ENCODE assay signal across 8 cellular contexts in the genomic region with DNA sequence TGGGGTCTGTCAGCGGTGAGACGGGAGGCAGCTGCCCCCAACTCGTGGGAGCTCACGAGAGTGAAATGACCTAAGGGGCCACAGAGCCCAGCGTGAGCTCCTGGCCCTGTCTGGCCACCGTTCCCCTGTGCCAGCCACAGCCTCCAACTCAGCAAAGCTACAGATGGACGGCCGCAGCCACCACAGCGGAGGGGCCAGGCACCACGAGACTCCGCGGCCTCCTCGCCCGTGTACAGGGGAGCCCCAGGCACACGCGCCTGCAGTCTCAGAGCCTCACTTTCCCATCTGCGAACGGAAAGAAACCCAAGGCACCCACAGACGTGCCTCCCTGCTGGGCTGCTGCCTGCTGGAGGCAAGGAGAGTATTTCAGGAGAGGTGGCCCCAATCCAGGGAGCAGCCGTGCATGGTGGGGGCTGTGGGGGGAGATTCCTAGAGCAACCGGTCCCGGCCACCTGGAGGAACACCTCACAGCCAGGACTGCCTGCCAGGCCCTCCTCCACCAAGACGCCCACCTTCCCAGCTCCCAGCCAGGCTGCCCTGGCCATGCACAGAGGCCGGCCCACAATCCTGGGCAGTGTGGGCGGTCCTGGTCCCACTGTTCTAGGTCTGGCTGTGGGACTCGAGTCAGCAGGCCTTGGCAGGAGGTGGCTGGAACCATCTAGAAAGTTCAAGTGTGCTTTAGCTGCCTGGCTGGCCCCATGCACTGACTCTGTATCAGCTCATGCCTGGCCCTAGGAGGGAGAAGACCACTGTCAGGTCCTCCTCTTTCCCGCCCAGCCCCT. TPM values are rescaled to one million over a fixed set of nuclear protein-coding genes. Genes with fewer than 3 reads are reported as not detected.
DNase-seq lines count a peak whose midpoint lies in the region; ATAC-seq and TF ChIP-seq lines count a peak whose summit lies in the region.

No MANE protein-coding gene starts in this region.

- POLR2A ChIA-PET in A673 (lab: Charles Lee; ENCODE audit: low non-redundant PET): interaction anchor here (0.6 kb wide), 1 partner anchor 105 kb away, joined by 3 read pairs; no protein-coding TSS in a partner anchor

- H3K27ac Mint-ChIP-seq in dendritic cell treated with granulocyte-macrophage colony-stimulating factor and Interleukin-4, amounts not matched to agents 40 ng/mL and 50 ng/mL, for 4 days: peak overlapping the region; percentile 79

- H3K4me3 ChIP-seq in A673 (ENCODE audit: low read depth, low read length, poor library complexity, severe bottlenecking) (peak overlapping the region; percentile 98), mononuclear cell (ENCODE audit: low read length) (peak overlapping the region; percentile 91)

- no TSS peak for BruUV-seq in A673 (replicated peaks; lab: Mats Ljungman, UMichigan)

- TF ChIP-seq EP300 in Ishikawa (IDR thresholded peaks at IDR 0.05; ENCODE audit: borderline replicate concordance): peak; percentile 45; the same call in 1 of the 2 replicates

- H3K9me3 Mint-ChIP-seq in dendritic cell treated with granulocyte-macrophage colony-stimulating factor and Interleukin-4, amounts not matched to agents 40 ng/mL and 50 ng/mL, for 4 days: no peaks in the 10 kb centered on the region

- H3K36me3 Mint-ChIP-seq in dendritic cell treated with granulocyte-macrophage colony-stimulating factor and Interleukin-4, amounts not matched to agents 40 ng/mL and 50 ng/mL, for 4 days (ENCODE audit: low read depth): peaks cover 62% of the 10 kb centered on the region

- no peaks in the 10 kb centered on the region for H3K27me3 ChIP-seq in A673 (replicated peaks; ENCODE audit: insufficient read depth, low read depth, low read length, poor library complexity)
- H3K27me3 ChIP-seq in mononuclear cell (ENCODE audit: insufficient read depth, low read length): no peaks in the 10 kb centered on the region

- no peak for ATAC-seq in HG03280 (IDR thresholded peaks at IDR 0.05; ENCODE audit: unreplicated experiment)
- ATAC-seq in HG02870 (IDR thresholded peaks at IDR 0.05; ENCODE audit: unreplicated experiment): no peak

- peak overlapping the region; percentile 86 for H3K27ac ChIP-seq in A673 (ENCODE audit: low read depth, low read length, poor library complexity, severe bottlenecking)

- DNase-seq in A673 (ENCODE audit: low spot score): no peak
- DNase-seq in NOMO-1 (lab: John Stamatoyannopoulos, UW; ENCODE audit: unreplicated experiment in 2 of 2): no peak
- no peak for DNase-seq in Kasumi-1 (lab: John Stamatoyannopoulos, UW)

- H3K4me1 ChIP-seq in A673 (ENCODE audit: insufficient read depth, low read length, poor library complexity, severe bottlenecking) (peaks cover 12% of the 10 kb centered on the region), mononuclear cell (ENCODE audit: insufficient read depth, low read length) (peaks cover 71% of the 10 kb centered on the region)

- intact Hi-C loops in A673 (cut with micrococcal nuclease; ENCODE audit: unreplicated experiment): no loop called here
- intact Hi-C loops in dendritic cell treated with granulocyte-macrophage colony-stimulating factor and Interleukin-4, amounts not matched to agents 40 ng/mL and 50 ng/mL, for 4 days (cut with micrococcal nuclease): no loop called here

- H3K9me3 ChIP-seq in A673 (ENCODE audit: low read depth, low read length, poor library complexity, severe bottlenecking) (no peaks in the 10 kb centered on the region), mononuclear cell (ENCODE audit: low read depth, low read length) (no peaks in the 10 kb centered on the region)

- CTCF ChIA-PET in A673 (lab: Charles Lee): interaction anchor here (0.6 kb wide), 2 partner anchors 29 to 343 kb away, joined by 4 to 5 read pairs; no protein-coding TSS in a partner anchor

- TF ChIP-seq CTCF in A673 (conservative IDR thresholded peaks at IDR 0.05; ENCODE audit: low read depth, low read length): no peak

- no peak for TF ChIP-seq RAD21 in Ishikawa (IDR thresholded peaks at IDR 0.05; ENCODE audit: low read depth)

- H3K4me3 Mint-ChIP-seq in dendritic cell treated with granulocyte-macrophage colony-stimulating factor and Interleukin-4, amounts not matched to agents 40 ng/mL and 50 ng/mL, for 4 days: peak overlapping the region; percentile 81

- H3K36me3 ChIP-seq in A673 (ENCODE audit: insufficient read depth, low read length, poor library complexity, severe bottlenecking): peaks cover 4% of the 10 kb centered on the region

- no peaks in the 10 kb centered on the region for H3K27me3 Mint-ChIP-seq in dendritic cell treated with granulocyte-macrophage colony-stimulating factor and Interleukin-4, amounts not matched to agents 40 ng/mL and 50 ng/mL, for 4 days

- peaks cover 60% of the 10 kb centered on the region for H3K4me1 Mint-ChIP-seq in dendritic cell treated with granulocyte-macrophage colony-stimulating factor and Interleukin-4, amounts not matched to agents 40 ng/mL and 50 ng/mL, for 4 days (ENCODE audit: low read depth)

TF ChIP-seq in Ishikawa, 13 proteins besides CTCF, POLR2A, EP300 and RAD21:
- TF ChIP-seq NFIC (IDR thresholded peaks at IDR 0.05) (peak; percentile 49; the same call in 1 of the 2 replicates), TCF12 (IDR thresholded peaks at IDR 0.05; ENCODE audit: low read depth) (peak; percentile 60; the same call in 1 of the 2 replicates), EGR1 (IDR thresholded peaks at IDR 0.05) (peak; percentile 73; the same call in 1 of the 2 replicates), TEAD4 (IDR thresholded peaks at IDR 0.05) (peak; percentile 58; the same call in 1 of the 2 replicates)
- TF ChIP-seq, protein P1, sequence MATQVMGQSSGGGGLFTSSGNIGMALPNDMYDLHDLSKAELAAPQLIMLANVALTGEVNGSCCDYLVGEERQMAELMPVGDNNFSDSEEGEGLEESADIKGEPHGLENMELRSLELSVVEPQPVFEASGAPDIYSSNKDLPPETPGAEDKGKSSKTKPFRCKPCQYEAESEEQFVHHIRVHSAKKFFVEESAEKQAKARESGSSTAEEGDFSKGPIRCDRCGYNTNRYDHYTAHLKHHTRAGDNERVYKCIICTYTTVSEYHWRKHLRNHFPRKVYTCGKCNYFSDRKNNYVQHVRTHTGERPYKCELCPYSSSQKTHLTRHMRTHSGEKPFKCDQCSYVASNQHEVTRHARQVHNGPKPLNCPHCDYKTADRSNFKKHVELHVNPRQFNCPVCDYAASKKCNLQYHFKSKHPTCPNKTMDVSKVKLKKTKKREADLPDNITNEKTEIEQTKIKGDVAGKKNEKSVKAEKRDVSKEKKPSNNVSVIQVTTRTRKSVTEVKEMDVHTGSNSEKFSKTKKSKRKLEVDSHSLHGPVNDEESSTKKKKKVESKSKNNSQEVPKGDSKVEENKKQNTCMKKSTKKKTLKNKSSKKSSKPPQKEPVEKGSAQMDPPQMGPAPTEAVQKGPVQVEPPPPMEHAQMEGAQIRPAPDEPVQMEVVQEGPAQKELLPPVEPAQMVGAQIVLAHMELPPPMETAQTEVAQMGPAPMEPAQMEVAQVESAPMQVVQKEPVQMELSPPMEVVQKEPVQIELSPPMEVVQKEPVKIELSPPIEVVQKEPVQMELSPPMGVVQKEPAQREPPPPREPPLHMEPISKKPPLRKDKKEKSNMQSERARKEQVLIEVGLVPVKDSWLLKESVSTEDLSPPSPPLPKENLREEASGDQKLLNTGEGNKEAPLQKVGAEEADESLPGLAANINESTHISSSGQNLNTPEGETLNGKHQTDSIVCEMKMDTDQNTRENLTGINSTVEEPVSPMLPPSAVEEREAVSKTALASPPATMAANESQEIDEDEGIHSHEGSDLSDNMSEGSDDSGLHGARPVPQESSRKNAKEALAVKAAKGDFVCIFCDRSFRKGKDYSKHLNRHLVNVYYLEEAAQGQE (IDR thresholded peaks at IDR 0.05; ENCODE audit: low read depth): no peak
- TF ChIP-seq, protein P2, sequence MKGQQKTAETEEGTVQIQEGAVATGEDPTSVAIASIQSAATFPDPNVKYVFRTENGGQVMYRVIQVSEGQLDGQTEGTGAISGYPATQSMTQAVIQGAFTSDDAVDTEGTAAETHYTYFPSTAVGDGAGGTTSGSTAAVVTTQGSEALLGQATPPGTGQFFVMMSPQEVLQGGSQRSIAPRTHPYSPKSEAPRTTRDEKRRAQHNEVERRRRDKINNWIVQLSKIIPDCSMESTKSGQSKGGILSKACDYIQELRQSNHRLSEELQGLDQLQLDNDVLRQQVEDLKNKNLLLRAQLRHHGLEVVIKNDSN (IDR thresholded peaks at IDR 0.05): no peak
- TF ChIP-seq, protein P3, sequence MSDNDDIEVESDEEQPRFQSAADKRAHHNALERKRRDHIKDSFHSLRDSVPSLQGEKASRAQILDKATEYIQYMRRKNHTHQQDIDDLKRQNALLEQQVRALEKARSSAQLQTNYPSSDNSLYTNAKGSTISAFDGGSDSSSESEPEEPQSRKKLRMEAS (IDR thresholded peaks at IDR 0.05): peak; percentile 16; the same call in 1 of the 2 replicates

RNA-seq across cellular contexts. Expression of a gene that starts 1.9 kb away (rescaled TPM):
- total RNA-seq in A673 (2021) (106 and 107 TPM in 2 replicates), mononuclear cell (163 TPM)

RNA-seq across cellular contexts. Expression of a gene that starts 33.6 kb away (rescaled TPM):
- total RNA-seq in A673 (2021): 91.7 and 110 TPM in 2 replicates
- total RNA-seq in mononuclear cell: 23.2 TPM

RNA-seq across cellular contexts. Expression of a gene that starts 47.0 kb away (rescaled TPM):
- total RNA-seq in A673 (2021) (40.7 and 47.1 TPM in 2 replicates), mononuclear cell (87.3 TPM)

RNA-seq across cellular contexts. Expression of a gene that starts 47.6 kb away (rescaled TPM):
- total RNA-seq in A673 (2021): 1.6 and 2.5 TPM in 2 replicates
- total RNA-seq in mononuclear cell: 2.9 TPM
